ENCODE assay signal across 8 cellular contexts in genomic region chr5:137778772-137779564, GRCh38. TPM values are rescaled to one million over a fixed set of nuclear protein-coding genes. Genes with fewer than 3 reads are reported as not detected.
A peak's percentile ranks its signal among the peaks of the same experiment; 100 is the strongest.
DNase-seq lines count a peak whose midpoint lies in the region; ATAC-seq and TF ChIP-seq lines count a peak whose summit lies in the region.

No MANE protein-coding gene starts in this region.

- no peaks in the 10 kb centered on the region for H3K9me3 Mint-ChIP-seq in natural killer cell
- no peaks in the 10 kb centered on the region for H3K9me3 Mint-ChIP-seq in natural killer cell treated with Interleukin-12 subunit alpha and Interleukin-12 subunit beta and Interleukin-15 and Interleukin-18, amount 100 ng/mL, for 72 hours

- peak; percentile 76 for TF ChIP-seq CTCF in natural killer cell (IDR thresholded peaks at IDR 0.05)
- peak; percentile 74 for TF ChIP-seq CTCF in choroid plexus epithelial cell (conservative IDR thresholded peaks at IDR 0.05; ENCODE audit: low read depth, low read length)

- no peak overlapping the region for H3K4me3 ChIP-seq in choroid plexus epithelial cell (ENCODE audit: low read depth, low read length)

- H3K4me3 Mint-ChIP-seq in natural killer cell = no peak overlapping the region
- no peak overlapping the region for H3K4me3 Mint-ChIP-seq in natural killer cell treated with Interleukin-12 subunit alpha and Interleukin-12 subunit beta and Interleukin-15 and Interleukin-18, amount 100 ng/mL, for 72 hours

- H3K27me3 Mint-ChIP-seq in natural killer cell (ENCODE audit: low read depth in 2 of 2) = no peaks in the 10 kb centered on the region
- peaks cover 2 to 7% of the 10 kb centered on the region in 2 donors for H3K27me3 Mint-ChIP-seq in natural killer cell treated with Interleukin-12 subunit alpha and Interleukin-12 subunit beta and Interleukin-15 and Interleukin-18, amount 100 ng/mL, for 72 hours

- H3K4me1 Mint-ChIP-seq in natural killer cell = no peaks in the 10 kb centered on the region
- no peaks in the 10 kb centered on the region for H3K4me1 Mint-ChIP-seq in natural killer cell treated with Interleukin-12 subunit alpha and Interleukin-12 subunit beta and Interleukin-15 and Interleukin-18, amount 100 ng/mL, for 72 hours (ENCODE audit: low read depth in 2 of 2)

- no peaks in the 10 kb centered on the region for H3K36me3 Mint-ChIP-seq in natural killer cell
- H3K36me3 Mint-ChIP-seq in natural killer cell treated with Interleukin-12 subunit alpha and Interleukin-12 subunit beta and Interleukin-15 and Interleukin-18, amount 100 ng/mL, for 72 hours = no peaks in the 10 kb centered on the region

- no peak overlapping the region for H3K27ac Mint-ChIP-seq in natural killer cell
- no peak overlapping the region for H3K27ac Mint-ChIP-seq in natural killer cell treated with Interleukin-12 subunit alpha and Interleukin-12 subunit beta and Interleukin-15 and Interleukin-18, amount 100 ng/mL, for 72 hours

- ATAC-seq in natural killer cell (no peak), GM18868 (IDR thresholded peaks at IDR 0.05; ENCODE audit: unreplicated experiment) (no peak), HG03025 (IDR thresholded peaks at IDR 0.05; ENCODE audit: low FRiP score, unreplicated experiment) (no peak)
- no peak for ATAC-seq in natural killer cell treated with Interleukin-12 subunit alpha and Interleukin-12 subunit beta and Interleukin-15 and Interleukin-18, amount 100 ng/mL, for 72 hours

- DNase-seq in natural killer cell = no peak
- no peak for DNase-seq in natural killer cell treated with Interleukin-12 subunit alpha and Interleukin-12 subunit beta and Interleukin-15 and Interleukin-18, amount 100 ng/mL, for 72 hours (ENCODE audit: low spot score)
- DNase-seq in NCI-H526 treated with DMSO at 0.1 percent for 48 hours (lab: John Stamatoyannopoulos, UW) = peak; percentile 10
- DNase-seq in choroid plexus epithelial cell (ENCODE audit: low read depth) = peak; percentile 73
- DNase-seq in midbrain (lab: John Stamatoyannopoulos, UW) = peak; percentile 63
- DNase-seq in activated gamma-delta T cell (lab: John Stamatoyannopoulos, UW) = no peak

- intact Hi-C loops in natural killer cell (cut with micrococcal nuclease) = loop anchor here (1.0 to 10.0 kb wide), 2 partner anchors 106 to 354 kb away; partner anchors contain the start of gene PKD2L2

RNA-seq across cellular contexts. Expression of gene HNRNPA0, which starts 24.8 kb away (rescaled TPM):
- 10 to 100 TPM; 31.5 to 35.9 (median 33.5) TPM for total RNA-seq in natural killer cell
- total RNA-seq in natural killer cell treated with Interleukin-12 subunit alpha and Interleukin-12 subunit beta and Interleukin-15 and Interleukin-18, amount 100 ng/mL, for 72 hours = 10 to 100 TPM; 28.7 to 31.2 TPM

RNA-seq across cellular contexts. Expression of gene KLHL3, which starts 43.1 kb away (rescaled TPM):
- total RNA-seq in natural killer cell = 10 to 100 TPM; 11.2 to 14.0 (median 13.2) TPM
- total RNA-seq in natural killer cell treated with Interleukin-12 subunit alpha and Interleukin-12 subunit beta and Interleukin-15 and Interleukin-18, amount 100 ng/mL, for 72 hours = 1 to 10 TPM; 1.4 to 3.0 TPM

Comparison
In these comparisons a context has a peak if more than half of its experiments do, and no peak if none do; other contexts are left out.
1. DNase-seq: peak in NCI-H526 treated with DMSO at 0.1 percent for 48 hours (single experiment), choroid plexus epithelial cell (single experiment) and midbrain (single experiment); none in natural killer cell (single experiment), natural killer cell treated with Interleukin-12 subunit alpha and Interleukin-12 subunit beta and Interleukin-15 and Interleukin-18, amount 100 ng/mL, for 72 hours (single experiment) and activated gamma-delta T cell (single experiment).